Comparison of ENCODE assay signal across 14 cellular contexts in genomic region chr1:64906447-64906846, GRCh38. TPM values are rescaled to one million over a fixed set of nuclear protein-coding genes. Genes with fewer than 3 reads are reported as not detected.
DNase-seq lines count a peak whose midpoint lies in the region; ATAC-seq, FAIRE-seq and TF ChIP-seq lines count a peak whose summit lies in the region.
"Had no signal": no experiment of that assay in that cellular context is flagged by ENCODE, and none has a peak within 500 bp of the region (broad histone marks: within the 10 kb centered on the region; RNA-seq: fewer than 3 reads in every experiment).

No MANE protein-coding gene starts in this region.

- peaks cover 78% of the 10 kb centered on the region for H3K79me2 ChIP-seq in mammary epithelial cell (ENCODE audit: insufficient read depth, low read length)

- CTCF ChIA-PET in MCF 10A (lab: Yijun Ruan, JAX): interaction anchor here (0.6 to 0.8 kb wide), 2 partner anchors 30 to 160 kb away, joined by 3 read pairs; no protein-coding TSS in a partner anchor
- CTCF ChIA-PET in mammary epithelial cell (lab: Charles Lee; ENCODE audit: low non-redundant PET): no interaction called here

- no peak overlapping the region for H2AFZ ChIP-seq in mammary epithelial cell (ENCODE audit: low read depth, low read length)
- H2AFZ ChIP-seq: GM23338 had no signal

- H3K4me3 ChIP-seq in mammary epithelial cell (replicated peaks in 1 of 3; ENCODE audit: insufficient read depth in 1 of 3, low read depth in 2 of 3, low read length in 3 of 3) (no peak overlapping the region), epithelial cell of esophagus (ENCODE audit: low read length) (no peak overlapping the region), ovary (no peak overlapping the region)
- H3K4me3 ChIP-seq: BLaER1 treated with 17β-estradiol and CSF1 and Interleukin-3, amounts not matched to agents 10 nM and 100 nM; GM23338 had no signal

- no peaks in the 10 kb centered on the region for H3K27me3 Mint-ChIP-seq in MCF 10A (ENCODE audit: insufficient read depth, unreplicated experiment)
- H3K27me3 Mint-ChIP-seq in stimulated activated memory B cell treated with anti-CD40 and anti-IgM and Interleukin-4, amounts not matched to agents 10 μg/mL and 1 μg/mL and 100 μg/mL, for 72 hours: no peaks in the 10 kb centered on the region

- H3K9me3 ChIP-seq in mammary epithelial cell (replicated peaks; ENCODE audit: insufficient read depth, low read length) (no peaks in the 10 kb centered on the region), ovary (no peaks in the 10 kb centered on the region)

- peak overlapping the region; percentile 20 for H3K27ac Mint-ChIP-seq in MCF 10A (ENCODE audit: low read depth, unreplicated experiment)
- peak overlapping the region; percentile 7 for H3K27ac Mint-ChIP-seq in stimulated activated memory B cell treated with anti-CD40 and anti-IgM and Interleukin-4, amounts not matched to agents 10 μg/mL and 1 μg/mL and 100 μg/mL, for 72 hours
- H3K27ac Mint-ChIP-seq: GM23338 had no signal

- POLR2A ChIA-PET in MCF 10A (lab: Yijun Ruan, JAX): interaction anchor here (1.1 to 1.2 kb wide), 2 partner anchors 8 to 390 kb away, joined by 3 to 4 read pairs; no protein-coding TSS in a partner anchor

- H3K9me3 Mint-ChIP-seq in MCF 10A (ENCODE audit: unreplicated experiment): no peaks in the 10 kb centered on the region
- H3K9me3 Mint-ChIP-seq in stimulated activated memory B cell treated with anti-CD40 and anti-IgM and Interleukin-4, amounts not matched to agents 10 μg/mL and 1 μg/mL and 100 μg/mL, for 72 hours: no peaks in the 10 kb centered on the region
- H3K9me3 Mint-ChIP-seq: GM23338, neural crest cell had no signal

- no peaks in the 10 kb centered on the region for H3K36me3 ChIP-seq in mammary epithelial cell (ENCODE audit: insufficient read depth, low read length)
- no peaks in the 10 kb centered on the region for H3K36me3 ChIP-seq in ovary
- H3K36me3 ChIP-seq: BLaER1 treated with 17β-estradiol and CSF1 and Interleukin-3, amounts not matched to agents 10 nM and 100 nM had no signal

- H3K4me1 Mint-ChIP-seq in MCF 10A (ENCODE audit: insufficient read depth, unreplicated experiment): peaks cover 32% of the 10 kb centered on the region
- peaks cover 90% of the 10 kb centered on the region for H3K4me1 Mint-ChIP-seq in stimulated activated memory B cell treated with anti-CD40 and anti-IgM and Interleukin-4, amounts not matched to agents 10 μg/mL and 1 μg/mL and 100 μg/mL, for 72 hours
- H3K4me1 Mint-ChIP-seq: neural crest cell had no signal

- no TSS peak for BruUV-seq in MCF 10A (replicated peaks; lab: Mats Ljungman, UMichigan)
- no TSS peak for BruUV-seq in mammary epithelial cell (replicated peaks; lab: Mats Ljungman, UMichigan)

- DNase-seq in MCF 10A (ENCODE audit: unreplicated experiment) (no peak), mammary epithelial cell (no peak), NCI-H69 (lab: John Stamatoyannopoulos, UW) (peak; percentile 41), epithelial cell of esophagus (ENCODE audit: low read depth) (peak; percentile 45), RCC 7860 (ENCODE audit: low spot score) (no peak), ovary (no peak)
- DNase-seq: NCI-H2029 had no signal

- no peaks in the 10 kb centered on the region for H3K36me3 Mint-ChIP-seq in MCF 10A (ENCODE audit: insufficient read depth, unreplicated experiment)
- no peaks in the 10 kb centered on the region for H3K36me3 Mint-ChIP-seq in stimulated activated memory B cell treated with anti-CD40 and anti-IgM and Interleukin-4, amounts not matched to agents 10 μg/mL and 1 μg/mL and 100 μg/mL, for 72 hours

- intact Hi-C loops in MCF 10A (cut with micrococcal nuclease) (no loop called here), mammary epithelial cell (cut with micrococcal nuclease) (no loop called here), ovary (cut with DNase I) (no loop called here)

- 45% methylated on average over 3 of the region's 3 CpGs for WGBS in mammary epithelial cell (ENCODE audit: low coverage, missing lambda C conversion rate)
- WGBS in ovary, 3 donors: 65 to 97% (median 90%) methylated on average over 3 of the region's 3 CpGs

- no peaks in the 10 kb centered on the region for H4K20me1 ChIP-seq in mammary epithelial cell (ENCODE audit: insufficient read depth, low read length)

- H3K27ac ChIP-seq in mammary epithelial cell (ENCODE audit: insufficient read depth, low read depth, low read length) (no peak overlapping the region), ovary (no peak overlapping the region)
- H3K27ac ChIP-seq: BLaER1 treated with 17β-estradiol and CSF1 and Interleukin-3, amounts not matched to agents 10 nM and 100 nM; KMS-11 had no signal

- no peak overlapping the region for H3K4me3 Mint-ChIP-seq in MCF 10A (ENCODE audit: unreplicated experiment)
- no peak overlapping the region for H3K4me3 Mint-ChIP-seq in stimulated activated memory B cell treated with anti-CD40 and anti-IgM and Interleukin-4, amounts not matched to agents 10 μg/mL and 1 μg/mL and 100 μg/mL, for 72 hours
- H3K4me3 Mint-ChIP-seq: GM23338, neural crest cell had no signal

- peaks cover 12% of the 10 kb centered on the region for H3K4me1 ChIP-seq in mammary epithelial cell (ENCODE audit: insufficient read depth, low read length)
- peaks cover 17% of the 10 kb centered on the region for H3K4me1 ChIP-seq in ovary (ENCODE audit: insufficient read depth)

- no peak for ATAC-seq in stimulated activated memory B cell treated with anti-CD40 and anti-IgM and Interleukin-4, amounts not matched to agents 10 μg/mL and 1 μg/mL and 100 μg/mL, for 72 hours
- ATAC-seq in GM18498 (IDR thresholded peaks at IDR 0.05; ENCODE audit: unreplicated experiment): no peak
- ATAC-seq: GM23338 had no signal

- dilution Hi-C loops in mammary epithelial cell (cut with HindIII; ENCODE audit: low sequenced_read_pairs): loop anchor here (5.0 kb wide), 1 partner anchor 81 kb away; no protein-coding TSS in a partner anchor

- TF ChIP-seq EP300 in ovary (IDR thresholded peaks at IDR 0.05): no peak

- H3K9ac ChIP-seq in mammary epithelial cell (ENCODE audit: insufficient read depth, low read length): no peak overlapping the region
- H3K9ac ChIP-seq: BLaER1 treated with 17β-estradiol and CSF1 and Interleukin-3, amounts not matched to agents 10 nM and 100 nM; KMS-11 had no signal

- no peaks in the 10 kb centered on the region for H3K27me3 ChIP-seq in mammary epithelial cell (ENCODE audit: insufficient read depth, low read length)
- no peaks in the 10 kb centered on the region for H3K27me3 ChIP-seq in ovary
- H3K27me3 ChIP-seq: BLaER1 treated with 17β-estradiol and CSF1 and Interleukin-3, amounts not matched to agents 10 nM and 100 nM had no signal

- TF ChIP-seq POLR2A in ovary (IDR thresholded peaks at IDR 0.05): no peak

- TF ChIP-seq CTCF in MCF 10A (IDR thresholded peaks at IDR 0.05; ENCODE audit: unreplicated experiment): no peak
- TF ChIP-seq CTCF in mammary epithelial cell (conservative IDR thresholded peaks at IDR 0.05 in 1 of 2, IDR thresholded peaks at IDR 0.05 in 1 of 2; ENCODE audit: extremely low read depth in 1 of 2, insufficient read depth in 1 of 2, low read depth in 1 of 2, low read length in 2 of 2): no peak
- TF ChIP-seq CTCF in epithelial cell of esophagus (IDR thresholded peaks at IDR 0.05; ENCODE audit: insufficient read depth, low read depth, low read length, missing control alignments): no peak
- TF ChIP-seq CTCF in ovary (IDR thresholded peaks at IDR 0.05): no peak

- in situ Hi-C loops in mammary epithelial cell (cut with MboI; ENCODE audit: low sequenced_read_pairs in 2 of 2): no loop called here

- H3K4me2 ChIP-seq in mammary epithelial cell (ENCODE audit: insufficient read depth, low read depth, low read length): no peak overlapping the region
- H3K4me2 ChIP-seq: BLaER1 treated with 17β-estradiol and CSF1 and Interleukin-3, amounts not matched to agents 10 nM and 100 nM; KMS-11 had no signal

- no peak for FAIRE-seq in RCC 7860 (lab: Jason Lieb, UNC)
- FAIRE-seq: keratinocyte had no signal

RNA-seq across cellular contexts. Expression of gene JAK1, which starts 59.9 kb away (rescaled TPM):
- total RNA-seq in MCF 10A (2022) (73.1 and 80.0 TPM in 2 replicates), mammary epithelial cell (100 to 1,000 TPM in 1 of 2 donors, 10 to 100 TPM in 1; 74.9 to 125 TPM), ovary (100 to 1,000 TPM; 106 to 169 (median 127) TPM)
- polyA plus RNA-seq in mammary epithelial cell (41.4 TPM), ovary (100 to 1,000 TPM in 1 of 2 donors, 10 to 100 TPM in 1; 50.9 to 160 TPM)
- polyA minus RNA-seq in mammary epithelial cell: 87.6 TPM

Comparison
In these comparisons a context has a peak if more than half of its experiments do, and no peak if none do; other contexts are left out.
1. DNase-seq: peak in NCI-H69 (single experiment) and epithelial cell of esophagus (single experiment); none in MCF 10A (single experiment), mammary epithelial cell (single experiment), RCC 7860 (single experiment) and ovary (0 of 5).